Comparison of ENCODE assay signal across 10 cellular contexts in the genomic region with DNA sequence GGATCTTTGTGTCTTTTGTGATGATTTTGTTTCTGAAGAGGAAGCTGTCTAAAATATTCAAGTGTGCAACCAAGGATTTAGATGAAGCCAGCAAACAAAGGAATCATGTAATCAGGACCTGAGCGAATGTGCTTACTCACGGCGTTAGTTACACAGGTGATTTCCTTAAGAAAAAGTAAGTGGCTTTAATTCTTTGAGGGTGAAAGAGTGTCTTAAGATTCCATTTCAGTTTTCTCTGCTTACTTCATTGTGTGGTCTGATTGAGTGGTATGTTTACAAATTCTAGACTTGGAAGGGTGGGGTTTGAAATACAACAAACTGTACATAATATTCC.
DNase-seq lines count a peak whose midpoint lies in the region; ATAC-seq, FAIRE-seq and TF ChIP-seq lines count a peak whose summit lies in the region.
"Had no signal": no experiment of that assay in that cellular context is flagged by ENCODE, and none has a peak within 500 bp of the region (broad histone marks: within the 10 kb centered on the region; RNA-seq: fewer than 3 reads in every experiment).

No MANE protein-coding gene starts in this region.

- H3K9ac ChIP-seq in astrocyte (ENCODE audit: low read length): peak overlapping the region; percentile 94

- no peak for FAIRE-seq in astrocyte (lab: Jason Lieb, UNC)

- no peak overlapping the region for H3K27ac Mint-ChIP-seq in activated CD4-positive, alpha-beta T cell treated with anti-CD3 and anti-CD28 coated beads for 36 hours
- peak overlapping the region; percentile 97 for H3K27ac Mint-ChIP-seq in astrocyte (ENCODE audit: unreplicated experiment)
- peak overlapping the region in 1 of 2 donors; percentile 61 for H3K27ac Mint-ChIP-seq in activated naive CD4-positive, alpha-beta T cell treated with anti-CD3 and anti-CD28 coated beads, Interleukin-2, amount 50 U/mL, for 72 hours

- no peak for TF ChIP-seq EP300 in tibial nerve (IDR thresholded peaks at IDR 0.05)

- TF ChIP-seq CTCF in astrocyte (IDR thresholded peaks at IDR 0.05; ENCODE audit: insufficient read depth, low read depth, low read length) (no peak), right lobe of liver (IDR thresholded peaks at IDR 0.05) (no peak), tibial nerve (IDR thresholded peaks at IDR 0.05) (no peak)

- H3K27me3 ChIP-seq in astrocyte (ENCODE audit: insufficient read depth, low read length) (no peaks in the 10 kb centered on the region), right lobe of liver (no peaks in the 10 kb centered on the region), tibial nerve (no peaks in the 10 kb centered on the region)
- H3K27me3 ChIP-seq: spleen had no signal

- intact Hi-C loops in activated CD4-positive, alpha-beta T cell treated with anti-CD3 and anti-CD28 coated beads for 36 hours (cut with DNase I, micrococcal nuclease): loop anchor here (1.0 to 10.0 kb wide), 8 partner anchors 17 to 1132 kb away; a partner anchor contains a TSS
- intact Hi-C loops in right lobe of liver (cut with DNase I): no loop called here

- peak; percentile 2 for ATAC-seq in activated CD4-positive, alpha-beta T cell treated with anti-CD3 and anti-CD28 coated beads for 36 hours
- peak; percentile 0 to 8 (median 4) for ATAC-seq in right lobe of liver
- no peak for ATAC-seq in activated naive CD4-positive, alpha-beta T cell treated with anti-CD3 and anti-CD28 coated beads, Interleukin-2, amount 50 U/mL, for 72 hours

- H3K36me3 Mint-ChIP-seq in activated CD4-positive, alpha-beta T cell treated with anti-CD3 and anti-CD28 coated beads for 36 hours (ENCODE audit: low read depth): no peaks in the 10 kb centered on the region
- H3K36me3 Mint-ChIP-seq in astrocyte (ENCODE audit: low read depth, unreplicated experiment): peaks cover 12% of the 10 kb centered on the region
- H3K36me3 Mint-ChIP-seq in activated naive CD4-positive, alpha-beta T cell treated with anti-CD3 and anti-CD28 coated beads, Interleukin-2, amount 50 U/mL, for 72 hours: no peaks in the 10 kb centered on the region

- H3K9me3 ChIP-seq in astrocyte (ENCODE audit: insufficient read depth, low read depth, low read length) (no peaks in the 10 kb centered on the region), right lobe of liver (no peaks in the 10 kb centered on the region), tibial nerve (no peaks in the 10 kb centered on the region)
- H3K9me3 ChIP-seq: spleen had no signal

- peaks cover 18% of the 10 kb centered on the region for H3K27me3 Mint-ChIP-seq in activated CD4-positive, alpha-beta T cell treated with anti-CD3 and anti-CD28 coated beads for 36 hours
- no peaks in the 10 kb centered on the region for H3K27me3 Mint-ChIP-seq in astrocyte (ENCODE audit: low read depth, unreplicated experiment)

- CTCF ChIA-PET in activated CD4-positive, alpha-beta T cell treated with anti-CD3 and anti-CD28 coated beads for 36 hours (lab: Charles Lee): interaction anchor here (1.0 kb wide), 1 partner anchor 269 kb away, joined by 5 read pairs; no protein-coding TSS in a partner anchor

- no peaks in the 10 kb centered on the region for H3K9me3 Mint-ChIP-seq in activated CD4-positive, alpha-beta T cell treated with anti-CD3 and anti-CD28 coated beads for 36 hours (ENCODE audit: low read depth)
- peaks cover 1% of the 10 kb centered on the region for H3K9me3 Mint-ChIP-seq in astrocyte (ENCODE audit: unreplicated experiment)
- peaks cover 0 to 5% of the 10 kb centered on the region in 2 donors for H3K9me3 Mint-ChIP-seq in activated naive CD4-positive, alpha-beta T cell treated with anti-CD3 and anti-CD28 coated beads, Interleukin-2, amount 50 U/mL, for 72 hours

- peak overlapping the region; percentile 86 for H3K4me3 ChIP-seq in astrocyte (ENCODE audit: insufficient read depth, low read depth, low read length)
- H3K4me3 ChIP-seq in right lobe of liver: peak overlapping the region; percentile 36 to 56 (median 50)
- peak overlapping the region in 1 of 4 donors; percentile 4 for H3K4me3 ChIP-seq in tibial nerve
- H3K4me3 ChIP-seq: spleen had no signal

- H3K36me3 ChIP-seq in astrocyte (ENCODE audit: insufficient read depth, low read length) (no peaks in the 10 kb centered on the region), right lobe of liver (no peaks in the 10 kb centered on the region), tibial nerve (no peaks in the 10 kb centered on the region)
- H3K36me3 ChIP-seq: spleen had no signal

- peak overlapping the region; percentile 92 for H3K27ac ChIP-seq in astrocyte (ENCODE audit: low read depth, low read length)
- H3K27ac ChIP-seq in right lobe of liver: peak overlapping the region; percentile 71 to 89 (median 83)
- peak overlapping the region in 3 of 4 donors; percentile 37 to 77 (median 51) for H3K27ac ChIP-seq in tibial nerve
- H3K27ac ChIP-seq: spleen had no signal

- H3K4me1 ChIP-seq in astrocyte (ENCODE audit: insufficient read depth, low read length) (peaks cover 48% of the 10 kb centered on the region), right lobe of liver (peaks cover 0 to 39% (median 15%) of the 10 kb centered on the region in 4 donors), tibial nerve (peaks cover 0 to 27% (median 8%) of the 10 kb centered on the region in 4 donors)

- no peak overlapping the region for H3K4me3 Mint-ChIP-seq in activated CD4-positive, alpha-beta T cell treated with anti-CD3 and anti-CD28 coated beads for 36 hours
- H3K4me3 Mint-ChIP-seq in astrocyte (ENCODE audit: unreplicated experiment): peak overlapping the region; percentile 80

- H3K79me2 ChIP-seq in astrocyte (ENCODE audit: insufficient read depth, low read length): peaks cover 48% of the 10 kb centered on the region

- peak overlapping the region; percentile 88 for H3K4me2 ChIP-seq in astrocyte (ENCODE audit: low read length)

- TF ChIP-seq POLR2A in right lobe of liver (IDR thresholded peaks at IDR 0.05) (no peak), tibial nerve (IDR thresholded peaks at IDR 0.05) (no peak)

- peaks cover 33% of the 10 kb centered on the region for H4K20me1 ChIP-seq in astrocyte (ENCODE audit: insufficient read depth, low read length)

- POLR2A ChIA-PET in activated CD4-positive, alpha-beta T cell treated with anti-CD3 and anti-CD28 coated beads for 36 hours (lab: Charles Lee): no interaction called here

- H3K4me1 Mint-ChIP-seq in activated CD4-positive, alpha-beta T cell treated with anti-CD3 and anti-CD28 coated beads for 36 hours: peaks cover 37% of the 10 kb centered on the region
- peaks cover 49% of the 10 kb centered on the region for H3K4me1 Mint-ChIP-seq in astrocyte (ENCODE audit: low read depth, unreplicated experiment)

- WGBS in right lobe of liver (ENCODE audit: insufficient coverage, low coverage, low lambda C conversion rate, missing lambda C conversion rate): 18% methylated on average over 3 of the region's 3 CpGs
- WGBS in tibial nerve, 2 donors: 80 to 94% methylated on average over 3 of the region's 3 CpGs

- no peak for DNase-seq in activated CD4-positive, alpha-beta T cell treated with anti-CD3 and anti-CD28 coated beads for 36 hours
- DNase-seq in activated CD4-positive, alpha-beta T cell treated with anti-CD3 and anti-CD28 coated beads, Interleukin-2, amount 50 U/mL, for 4 hours: no peak
- DNase-seq in astrocyte (ENCODE audit: low read depth) (no peak), right lobe of liver (no peak), tibial nerve (ENCODE audit: low spot score in 2 of 2) (no peak), NCI-H446 (lab: John Stamatoyannopoulos, UW) (no peak)
- DNase-seq in activated CD8-positive, alpha-beta memory T cell treated with anti-CD3 and anti-CD28 coated beads, Interleukin-2, amount 50 U/mL, for 4 hours: no peak
- no peak for DNase-seq in activated naive CD4-positive, alpha-beta T cell treated with anti-CD3 and anti-CD28 coated beads, Interleukin-2, amount 50 U/mL, for 72 hours (ENCODE audit: low spot score in 2 of 2)
- DNase-seq: cerebellar nuclear complex, spleen had no signal

- H2AFZ ChIP-seq in astrocyte (ENCODE audit: low read depth, low read length): no peak overlapping the region

Comparison
In these comparisons a context has a peak if more than half of its experiments do, and no peak if none do; other contexts are left out.
1. ATAC-seq: peak in activated CD4-positive, alpha-beta T cell treated with anti-CD3 and anti-CD28 coated beads for 36 hours (single experiment) and right lobe of liver (4 of 4); none in activated naive CD4-positive, alpha-beta T cell treated with anti-CD3 and anti-CD28 coated beads, Interleukin-2, amount 50 U/mL, for 72 hours (0 of 2).
2. intact Hi-C loops: an anchor here in activated CD4-positive, alpha-beta T cell treated with anti-CD3 and anti-CD28 coated beads for 36 hours (1.0 to 10.0 kb wide); none called in right lobe of liver.
3. Peak in every context shown above with its lines, with median percentiles within 50 percentile points of each other: H3K27ac ChIP-seq.